In genomic region chr20:18813483-18813882, GRCh38 we compare ENCODE assay signal across 10 cellular contexts. TPM values are rescaled to one million over a fixed set of nuclear protein-coding genes. Genes with fewer than 3 reads are reported as not detected.
"Had no signal": no experiment of that assay in that cellular context is flagged by ENCODE, and none has a peak within 500 bp of the region (broad histone marks: within the 10 kb centered on the region; RNA-seq: fewer than 3 reads in every experiment).

Gene SCP2D1 (plus strand): TSS chr20:18813783. CDS start chr20:18813816, 33 bp downstream.

- H3K4me3 Mint-ChIP-seq: GM23338, H9 had no signal

- H3K9me3 ChIP-seq: HAP-1 had no signal

- H3K4me3 ChIP-seq: GM23248, GM23338, HAP-1 had no signal

- H3K9ac ChIP-seq: GM23248 had no signal

- H3K36me3 ChIP-seq: HAP-1 had no signal

- DNase-seq: GM23248, GOT3, H7, H9, HCEC 1CT had no signal

- ATAC-seq: GM23338, HCT116 had no signal

- H3K4me1 Mint-ChIP-seq: GM23338, H9 had no signal

- H3K9me3 Mint-ChIP-seq: GM23338, H9 had no signal

- H2AFZ ChIP-seq: GM23248, GM23338 had no signal

- H3K4me1 ChIP-seq: HAP-1 had no signal

- H3K27ac Mint-ChIP-seq: GM23338, H9 had no signal

- H3K27ac ChIP-seq: GM23248 had no signal

- H3K4me2 ChIP-seq: GM23338 had no signal

RNA-seq across cellular contexts. Expression of gene SCP2D1, which starts in this region (rescaled TPM):
- total RNA-seq: GM23248, GM23338, H1, H4, H7, H9 had no signal
- polyA plus RNA-seq: GM23248, GM23338, H1 had no signal
